In genomic region chr13:30355839-30356238, GRCh38 we compare ENCODE assay signal across 2 cellular contexts.
TF ChIP-seq lines count a peak whose summit lies in the region.

No MANE protein-coding gene starts in this region.

TF ChIP-seq in SK-N-SH treated with all-trans-retinoic acid at 6 μM for 48 hours, 23 proteins besides CTCF, POLR2A, EP300 and RAD21:
- TF ChIP-seq ZNF565 (CRISPR knock-in tag; conservative IDR thresholded peaks at IDR 0.05; ENCODE audit: low read depth) = no peak
- TF ChIP-seq OSR1 (CRISPR knock-in tag; IDR thresholded peaks at IDR 0.05) = no peak

TF ChIP-seq in HEK293T, 16 proteins besides CTCF, POLR2A, EP300 and RAD21 (continued from another document):
- TF ChIP-seq PKNOX1 (IDR thresholded peaks at IDR 0.05) = no peak
- no peak for TF ChIP-seq SP1 (IDR thresholded peaks at IDR 0.05)
- TF ChIP-seq NFRKB (IDR thresholded peaks at IDR 0.05) = no peak
- no peak for TF ChIP-seq ZNF384 (IDR thresholded peaks at IDR 0.05)
- no peak for TF ChIP-seq ELF4 (IDR thresholded peaks at IDR 0.05)
- no peak for TF ChIP-seq TARDBP (IDR thresholded peaks at IDR 0.05)
- TF ChIP-seq FOXA1 (IDR thresholded peaks at IDR 0.05) = no peak
